Comparison of ENCODE assay signal across 1 cellular context in the genomic region with DNA sequence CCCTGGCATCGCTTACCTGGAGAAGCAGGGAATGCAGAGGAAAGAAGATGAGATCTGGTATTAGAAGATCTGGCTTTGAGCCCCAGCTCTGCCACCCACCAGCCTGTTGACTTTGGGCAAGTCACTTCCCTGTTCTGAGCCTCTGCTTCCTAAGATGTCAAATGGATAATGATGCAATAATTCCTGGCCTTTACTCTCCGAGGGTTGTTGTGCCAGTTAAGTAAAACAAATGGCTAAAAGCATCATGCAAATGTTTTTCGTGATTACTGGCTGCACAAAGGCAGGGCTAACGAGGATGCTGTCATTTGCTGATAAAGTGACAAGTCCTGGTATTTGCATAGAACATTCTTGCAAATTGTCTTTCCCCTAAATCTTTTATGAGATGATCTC.
TF ChIP-seq lines count a peak whose summit lies in the region.

No MANE protein-coding gene starts in this region.

TF ChIP-seq in K562, 482 proteins besides CTCF, POLR2A, EP300 and RAD21 (continues in another document):
- TF ChIP-seq CEBPB (tag; IDR thresholded peaks at IDR 0.05) (peak; percentile 76), ATF7 (IDR thresholded peaks at IDR 0.05) (peak; percentile 59; the same call in 1 of the 2 replicates), NFYB (IDR thresholded peaks at IDR 0.05; ENCODE audit: extremely low read depth, insufficient read length) (no peak), HMGN3 (IDR thresholded peaks at IDR 0.05; ENCODE audit: borderline replicate concordance, extremely low read depth, insufficient read length, low read depth, low read length) (no peak), RNF2 (IDR thresholded peaks at IDR 0.05) (no peak), ZKSCAN3 (CRISPR knock-in tag; IDR thresholded peaks at IDR 0.05) (no peak), CEBPG (CRISPR knock-in tag; IDR thresholded peaks at IDR 0.05) (peak; percentile 84), CEBPG (tag; conservative IDR thresholded peaks at IDR 0.05 in 1 of 2, IDR thresholded peaks at IDR 0.05 in 1 of 2) (peak; percentile 76 to 82; a peak in 3 of 4 replicates), KLF13 (tag; IDR thresholded peaks at IDR 0.05; ENCODE audit: borderline replicate concordance, low read depth) (no peak), HEY1 (CRISPR knock-in tag; IDR thresholded peaks at IDR 0.05; ENCODE audit: borderline replicate concordance) (no peak), ZNF324 (CRISPR knock-in tag; IDR thresholded peaks at IDR 0.05) (no peak), MAFK (IDR thresholded peaks at IDR 0.05; ENCODE audit: low read length) (no peak), ETV6 (IDR thresholded peaks at IDR 0.05; ENCODE audit: borderline replicate concordance in 1 of 2, low read depth in 2 of 2, low read length in 1 of 2) (no peak), ETV6 (CRISPR knock-in tag; IDR thresholded peaks at IDR 0.05; ENCODE audit: borderline replicate concordance) (no peak), ZSCAN32 (CRISPR knock-in tag; IDR thresholded peaks at IDR 0.05) (peak; percentile 71; the same call in 1 of the 2 replicates), MEIS2 (IDR thresholded peaks at IDR 0.05; ENCODE audit: partially characterized antibody) (peak; percentile 35), PPARD (CRISPR knock-in tag; IDR thresholded peaks at IDR 0.05) (no peak), ZNF583 (CRISPR knock-in tag; IDR thresholded peaks at IDR 0.05) (no peak), RBM34 (IDR thresholded peaks at IDR 0.05; ENCODE audit: borderline replicate concordance, insufficient read depth, low read length) (no peak), MCM2 (IDR thresholded peaks at IDR 0.05; ENCODE audit: low read depth) (no peak), MCM7 (IDR thresholded peaks at IDR 0.05) (no peak), SP2 (IDR thresholded peaks at IDR 0.05; ENCODE audit: extremely low read depth, low read depth, low read length, poor library complexity, severe bottlenecking) (no peak), ARID1B (IDR thresholded peaks at IDR 0.05) (0 out of 2 replicates have a peak, but pooled peaks have one; percentile 18), SPI1 (IDR thresholded peaks at IDR 0.05; ENCODE audit: borderline replicate concordance, low read depth, low read length) (peak; percentile 22; the same call in 1 of the 2 replicates), HNRNPUL1 (IDR thresholded peaks at IDR 0.05; ENCODE audit: low read length) (no peak), HIVEP1 (CRISPR knock-in tag; IDR thresholded peaks at IDR 0.05) (no peak), DIDO1 (tag; IDR thresholded peaks at IDR 0.05; ENCODE audit: low read depth) (no peak)
- TF ChIP-seq, protein P1, sequence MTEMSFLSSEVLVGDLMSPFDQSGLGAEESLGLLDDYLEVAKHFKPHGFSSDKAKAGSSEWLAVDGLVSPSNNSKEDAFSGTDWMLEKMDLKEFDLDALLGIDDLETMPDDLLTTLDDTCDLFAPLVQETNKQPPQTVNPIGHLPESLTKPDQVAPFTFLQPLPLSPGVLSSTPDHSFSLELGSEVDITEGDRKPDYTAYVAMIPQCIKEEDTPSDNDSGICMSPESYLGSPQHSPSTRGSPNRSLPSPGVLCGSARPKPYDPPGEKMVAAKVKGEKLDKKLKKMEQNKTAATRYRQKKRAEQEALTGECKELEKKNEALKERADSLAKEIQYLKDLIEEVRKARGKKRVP (CRISPR knock-in tag; IDR thresholded peaks at IDR 0.05) = peak; percentile 60; the same call in 1 of the 2 replicates
- TF ChIP-seq, protein P2, sequence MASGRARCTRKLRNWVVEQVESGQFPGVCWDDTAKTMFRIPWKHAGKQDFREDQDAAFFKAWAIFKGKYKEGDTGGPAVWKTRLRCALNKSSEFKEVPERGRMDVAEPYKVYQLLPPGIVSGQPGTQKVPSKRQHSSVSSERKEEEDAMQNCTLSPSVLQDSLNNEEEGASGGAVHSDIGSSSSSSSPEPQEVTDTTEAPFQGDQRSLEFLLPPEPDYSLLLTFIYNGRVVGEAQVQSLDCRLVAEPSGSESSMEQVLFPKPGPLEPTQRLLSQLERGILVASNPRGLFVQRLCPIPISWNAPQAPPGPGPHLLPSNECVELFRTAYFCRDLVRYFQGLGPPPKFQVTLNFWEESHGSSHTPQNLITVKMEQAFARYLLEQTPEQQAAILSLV (tag; IDR thresholded peaks at IDR 0.05) = 0 out of 2 replicates have a peak, but pooled peaks have one; percentile 56
- TF ChIP-seq, protein P3, sequence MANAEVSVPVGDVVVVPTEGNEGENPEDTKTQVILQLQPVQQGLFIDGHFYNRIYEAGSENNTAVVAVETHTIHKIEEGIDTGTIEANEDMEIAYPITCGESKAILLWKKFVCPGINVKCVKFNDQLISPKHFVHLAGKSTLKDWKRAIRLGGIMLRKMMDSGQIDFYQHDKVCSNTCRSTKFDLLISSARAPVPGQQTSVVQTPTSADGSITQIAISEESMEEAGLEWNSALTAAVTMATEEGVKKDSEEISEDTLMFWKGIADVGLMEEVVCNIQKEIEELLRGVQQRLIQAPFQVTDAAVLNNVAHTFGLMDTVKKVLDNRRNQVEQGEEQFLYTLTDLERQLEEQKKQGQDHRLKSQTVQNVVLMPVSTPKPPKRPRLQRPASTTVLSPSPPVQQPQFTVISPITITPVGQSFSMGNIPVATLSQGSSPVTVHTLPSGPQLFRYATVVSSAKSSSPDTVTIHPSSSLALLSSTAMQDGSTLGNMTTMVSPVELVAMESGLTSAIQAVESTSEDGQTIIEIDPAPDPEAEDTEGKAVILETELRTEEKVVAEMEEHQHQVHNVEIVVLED (CRISPR knock-in tag; IDR thresholded peaks at IDR 0.05) = no peak
- TF ChIP-seq, protein P4, sequence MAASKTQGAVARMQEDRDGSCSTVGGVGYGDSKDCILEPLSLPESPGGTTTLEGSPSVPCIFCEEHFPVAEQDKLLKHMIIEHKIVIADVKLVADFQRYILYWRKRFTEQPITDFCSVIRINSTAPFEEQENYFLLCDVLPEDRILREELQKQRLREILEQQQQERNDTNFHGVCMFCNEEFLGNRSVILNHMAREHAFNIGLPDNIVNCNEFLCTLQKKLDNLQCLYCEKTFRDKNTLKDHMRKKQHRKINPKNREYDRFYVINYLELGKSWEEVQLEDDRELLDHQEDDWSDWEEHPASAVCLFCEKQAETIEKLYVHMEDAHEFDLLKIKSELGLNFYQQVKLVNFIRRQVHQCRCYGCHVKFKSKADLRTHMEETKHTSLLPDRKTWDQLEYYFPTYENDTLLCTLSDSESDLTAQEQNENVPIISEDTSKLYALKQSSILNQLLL (CRISPR knock-in tag; IDR thresholded peaks at IDR 0.05; ENCODE audit: borderline replicate concordance) = no peak
- TF ChIP-seq, protein P5, sequence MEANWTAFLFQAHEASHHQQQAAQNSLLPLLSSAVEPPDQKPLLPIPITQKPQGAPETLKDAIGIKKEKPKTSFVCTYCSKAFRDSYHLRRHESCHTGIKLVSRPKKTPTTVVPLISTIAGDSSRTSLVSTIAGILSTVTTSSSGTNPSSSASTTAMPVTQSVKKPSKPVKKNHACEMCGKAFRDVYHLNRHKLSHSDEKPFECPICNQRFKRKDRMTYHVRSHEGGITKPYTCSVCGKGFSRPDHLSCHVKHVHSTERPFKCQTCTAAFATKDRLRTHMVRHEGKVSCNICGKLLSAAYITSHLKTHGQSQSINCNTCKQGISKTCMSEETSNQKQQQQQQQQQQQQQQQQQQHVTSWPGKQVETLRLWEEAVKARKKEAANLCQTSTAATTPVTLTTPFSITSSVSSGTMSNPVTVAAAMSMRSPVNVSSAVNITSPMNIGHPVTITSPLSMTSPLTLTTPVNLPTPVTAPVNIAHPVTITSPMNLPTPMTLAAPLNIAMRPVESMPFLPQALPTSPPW (CRISPR knock-in tag; IDR thresholded peaks at IDR 0.05) = no peak
- TF ChIP-seq, protein P6, sequence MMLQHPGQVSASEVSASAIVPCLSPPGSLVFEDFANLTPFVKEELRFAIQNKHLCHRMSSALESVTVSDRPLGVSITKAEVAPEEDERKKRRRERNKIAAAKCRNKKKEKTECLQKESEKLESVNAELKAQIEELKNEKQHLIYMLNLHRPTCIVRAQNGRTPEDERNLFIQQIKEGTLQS (IDR thresholded peaks at IDR 0.05) = peak; percentile 92
- TF ChIP-seq, protein P6 (CRISPR knock-in tag; conservative IDR thresholded peaks at IDR 0.05) = no peak
- TF ChIP-seq, protein P7, sequence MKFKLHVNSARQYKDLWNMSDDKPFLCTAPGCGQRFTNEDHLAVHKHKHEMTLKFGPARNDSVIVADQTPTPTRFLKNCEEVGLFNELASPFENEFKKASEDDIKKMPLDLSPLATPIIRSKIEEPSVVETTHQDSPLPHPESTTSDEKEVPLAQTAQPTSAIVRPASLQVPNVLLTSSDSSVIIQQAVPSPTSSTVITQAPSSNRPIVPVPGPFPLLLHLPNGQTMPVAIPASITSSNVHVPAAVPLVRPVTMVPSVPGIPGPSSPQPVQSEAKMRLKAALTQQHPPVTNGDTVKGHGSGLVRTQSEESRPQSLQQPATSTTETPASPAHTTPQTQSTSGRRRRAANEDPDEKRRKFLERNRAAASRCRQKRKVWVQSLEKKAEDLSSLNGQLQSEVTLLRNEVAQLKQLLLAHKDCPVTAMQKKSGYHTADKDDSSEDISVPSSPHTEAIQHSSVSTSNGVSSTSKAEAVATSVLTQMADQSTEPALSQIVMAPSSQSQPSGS (CRISPR knock-in tag; IDR thresholded peaks at IDR 0.05) = no peak
- TF ChIP-seq, protein P8, sequence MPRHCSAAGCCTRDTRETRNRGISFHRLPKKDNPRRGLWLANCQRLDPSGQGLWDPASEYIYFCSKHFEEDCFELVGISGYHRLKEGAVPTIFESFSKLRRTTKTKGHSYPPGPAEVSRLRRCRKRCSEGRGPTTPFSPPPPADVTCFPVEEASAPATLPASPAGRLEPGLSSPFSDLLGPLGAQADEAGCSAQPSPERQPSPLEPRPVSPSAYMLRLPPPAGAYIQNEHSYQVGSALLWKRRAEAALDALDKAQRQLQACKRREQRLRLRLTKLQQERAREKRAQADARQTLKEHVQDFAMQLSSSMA (CRISPR knock-in tag; IDR thresholded peaks at IDR 0.05) = no peak
- TF ChIP-seq, protein P9, sequence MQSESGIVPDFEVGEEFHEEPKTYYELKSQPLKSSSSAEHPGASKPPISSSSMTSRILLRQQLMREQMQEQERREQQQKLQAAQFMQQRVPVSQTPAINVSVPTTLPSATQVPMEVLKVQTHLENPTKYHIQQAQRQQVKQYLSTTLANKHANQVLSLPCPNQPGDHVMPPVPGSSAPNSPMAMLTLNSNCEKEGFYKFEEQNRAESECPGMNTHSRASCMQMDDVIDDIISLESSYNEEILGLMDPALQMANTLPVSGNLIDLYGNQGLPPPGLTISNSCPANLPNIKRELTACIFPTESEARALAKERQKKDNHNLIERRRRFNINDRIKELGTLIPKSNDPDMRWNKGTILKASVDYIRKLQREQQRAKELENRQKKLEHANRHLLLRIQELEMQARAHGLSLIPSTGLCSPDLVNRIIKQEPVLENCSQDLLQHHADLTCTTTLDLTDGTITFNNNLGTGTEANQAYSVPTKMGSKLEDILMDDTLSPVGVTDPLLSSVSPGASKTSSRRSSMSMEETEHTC (IDR thresholded peaks at IDR 0.05) = no peak
- TF ChIP-seq, protein P10, sequence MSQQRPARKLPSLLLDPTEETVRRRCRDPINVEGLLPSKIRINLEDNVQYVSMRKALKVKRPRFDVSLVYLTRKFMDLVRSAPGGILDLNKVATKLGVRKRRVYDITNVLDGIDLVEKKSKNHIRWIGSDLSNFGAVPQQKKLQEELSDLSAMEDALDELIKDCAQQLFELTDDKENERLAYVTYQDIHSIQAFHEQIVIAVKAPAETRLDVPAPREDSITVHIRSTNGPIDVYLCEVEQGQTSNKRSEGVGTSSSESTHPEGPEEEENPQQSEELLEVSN (IDR thresholded peaks at IDR 0.05; ENCODE audit: borderline replicate concordance in 1 of 2, extremely low read depth in 1 of 2, insufficient read depth in 1 of 2, insufficient read length in 1 of 2, low read depth in 1 of 2, low read length in 1 of 2, poor library complexity in 1 of 2, severe bottlenecking in 1 of 2) = no peak
- TF ChIP-seq, protein P11, sequence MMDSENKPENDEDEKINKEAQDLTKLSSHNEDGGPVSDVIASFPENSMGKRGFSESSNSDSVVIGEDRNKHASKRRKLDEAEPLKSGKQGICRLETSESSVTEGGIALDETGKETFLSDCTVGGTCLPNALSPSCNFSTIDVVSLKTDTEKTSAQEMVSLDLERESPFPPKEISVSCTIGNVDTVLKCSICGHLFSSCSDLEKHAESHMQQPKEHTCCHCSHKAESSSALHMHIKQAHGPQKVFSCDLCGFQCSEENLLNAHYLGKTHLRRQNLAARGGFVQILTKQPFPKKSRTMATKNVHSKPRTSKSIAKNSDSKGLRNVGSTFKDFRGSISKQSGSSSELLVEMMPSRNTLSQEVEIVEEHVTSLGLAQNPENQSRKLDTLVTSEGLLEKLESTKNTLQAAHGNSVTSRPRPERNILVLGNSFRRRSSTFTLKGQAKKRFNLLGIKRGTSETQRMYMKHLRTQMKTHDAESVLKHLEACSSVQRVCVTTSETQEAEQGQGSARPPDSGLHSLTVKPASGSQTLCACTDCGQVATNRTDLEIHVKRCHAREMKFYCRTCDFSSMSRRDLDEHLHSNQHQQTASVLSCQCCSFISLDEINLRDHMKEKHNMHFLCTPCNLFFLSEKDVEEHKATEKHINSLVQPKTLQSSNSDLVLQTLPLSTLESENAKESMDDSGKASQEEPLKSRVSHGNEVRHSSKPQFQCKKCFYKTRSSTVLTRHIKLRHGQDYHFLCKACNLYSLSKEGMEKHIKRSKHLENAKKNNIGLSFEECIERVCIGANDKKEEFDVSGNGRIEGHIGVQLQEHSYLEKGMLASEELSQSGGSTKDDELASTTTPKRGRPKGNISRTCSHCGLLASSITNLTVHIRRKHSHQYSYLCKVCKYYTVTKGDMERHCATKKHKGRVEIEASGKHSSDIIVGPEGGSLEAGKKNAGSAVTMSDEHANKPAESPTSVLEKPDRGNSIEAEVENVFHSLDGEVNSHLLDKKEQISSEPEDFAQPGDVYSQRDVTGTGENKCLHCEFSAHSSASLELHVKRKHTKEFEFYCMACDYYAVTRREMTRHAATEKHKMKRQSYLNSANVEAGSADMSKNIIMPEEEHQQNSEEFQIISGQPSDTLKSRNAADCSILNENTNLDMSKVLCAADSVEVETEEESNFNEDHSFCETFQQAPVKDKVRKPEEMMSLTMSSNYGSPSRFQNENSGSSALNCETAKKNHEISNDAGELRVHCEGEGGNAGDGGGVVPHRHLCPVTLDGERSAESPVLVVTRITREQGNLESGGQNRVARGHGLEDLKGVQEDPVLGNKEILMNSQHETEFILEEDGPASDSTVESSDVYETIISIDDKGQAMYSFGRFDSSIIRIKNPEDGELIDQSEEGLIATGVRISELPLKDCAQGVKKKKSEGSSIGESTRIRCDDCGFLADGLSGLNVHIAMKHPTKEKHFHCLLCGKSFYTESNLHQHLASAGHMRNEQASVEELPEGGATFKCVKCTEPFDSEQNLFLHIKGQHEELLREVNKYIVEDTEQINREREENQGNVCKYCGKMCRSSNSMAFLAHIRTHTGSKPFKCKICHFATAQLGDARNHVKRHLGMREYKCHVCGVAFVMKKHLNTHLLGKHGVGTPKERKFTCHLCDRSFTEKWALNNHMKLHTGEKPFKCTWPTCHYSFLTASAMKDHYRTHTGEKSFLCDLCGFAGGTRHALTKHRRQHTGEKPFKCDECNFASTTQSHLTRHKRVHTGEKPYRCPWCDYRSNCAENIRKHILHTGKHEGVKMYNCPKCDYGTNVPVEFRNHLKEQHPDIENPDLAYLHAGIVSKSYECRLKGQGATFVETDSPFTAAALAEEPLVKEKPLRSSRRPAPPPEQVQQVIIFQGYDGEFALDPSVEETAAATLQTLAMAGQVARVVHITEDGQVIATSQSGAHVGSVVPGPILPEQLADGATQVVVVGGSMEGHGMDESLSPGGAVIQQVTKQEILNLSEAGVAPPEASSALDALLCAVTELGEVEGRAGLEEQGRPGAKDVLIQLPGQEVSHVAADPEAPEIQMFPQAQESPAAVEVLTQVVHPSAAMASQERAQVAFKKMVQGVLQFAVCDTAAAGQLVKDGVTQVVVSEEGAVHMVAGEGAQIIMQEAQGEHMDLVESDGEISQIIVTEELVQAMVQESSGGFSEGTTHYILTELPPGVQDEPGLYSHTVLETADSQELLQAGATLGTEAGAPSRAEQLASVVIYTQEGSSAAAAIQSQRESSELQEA (IDR thresholded peaks at IDR 0.05; ENCODE audit: low read depth) = no peak
